1 cellular context compared by ENCODE assay signal in the genomic region with DNA sequence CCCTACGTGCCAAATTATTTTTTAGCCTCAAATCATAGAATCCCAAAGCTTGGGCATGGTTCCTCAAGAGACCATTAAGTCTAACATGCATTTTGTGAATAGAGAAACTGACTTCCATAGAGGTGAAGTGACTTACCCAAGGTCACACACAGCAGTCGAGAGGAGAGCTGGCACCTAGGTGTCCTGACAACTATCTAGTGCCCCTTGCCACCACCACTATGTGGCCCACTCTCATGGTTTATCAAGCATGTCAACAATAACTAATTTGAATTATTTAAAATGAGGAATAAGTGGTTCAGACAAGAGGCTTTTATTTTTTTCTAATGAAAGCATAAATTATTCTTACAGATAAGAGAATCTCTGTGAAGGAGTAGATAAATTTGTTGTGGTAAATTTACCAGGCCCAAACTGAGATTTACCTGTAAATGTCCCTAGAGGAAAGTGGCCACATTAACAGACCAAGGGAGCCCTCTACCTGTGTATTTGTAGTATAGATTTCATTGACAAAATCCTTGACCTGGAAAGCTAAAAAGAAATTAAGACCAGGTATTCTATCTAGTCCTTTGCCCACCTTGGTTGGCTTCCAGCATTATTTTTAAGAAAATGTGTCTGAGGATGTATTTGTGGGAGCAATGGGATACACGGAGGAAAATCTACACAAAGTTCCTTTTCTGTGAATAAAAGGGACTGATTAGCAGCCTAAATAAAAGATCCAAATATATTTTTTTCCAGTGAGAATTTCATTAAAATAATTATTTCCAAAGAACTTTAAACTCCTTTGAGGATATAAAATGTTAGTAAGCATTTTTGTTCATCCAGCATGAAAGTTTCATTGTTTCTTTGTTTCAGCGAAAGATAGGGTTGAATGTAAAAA.
TF ChIP-seq lines count a peak whose summit lies in the region.

No MANE protein-coding gene starts in this region.

TF ChIP-seq in HEK293, 187 proteins besides CTCF, POLR2A, EP300 and RAD21 (continued from another document):
- TF ChIP-seq, protein P1, sequence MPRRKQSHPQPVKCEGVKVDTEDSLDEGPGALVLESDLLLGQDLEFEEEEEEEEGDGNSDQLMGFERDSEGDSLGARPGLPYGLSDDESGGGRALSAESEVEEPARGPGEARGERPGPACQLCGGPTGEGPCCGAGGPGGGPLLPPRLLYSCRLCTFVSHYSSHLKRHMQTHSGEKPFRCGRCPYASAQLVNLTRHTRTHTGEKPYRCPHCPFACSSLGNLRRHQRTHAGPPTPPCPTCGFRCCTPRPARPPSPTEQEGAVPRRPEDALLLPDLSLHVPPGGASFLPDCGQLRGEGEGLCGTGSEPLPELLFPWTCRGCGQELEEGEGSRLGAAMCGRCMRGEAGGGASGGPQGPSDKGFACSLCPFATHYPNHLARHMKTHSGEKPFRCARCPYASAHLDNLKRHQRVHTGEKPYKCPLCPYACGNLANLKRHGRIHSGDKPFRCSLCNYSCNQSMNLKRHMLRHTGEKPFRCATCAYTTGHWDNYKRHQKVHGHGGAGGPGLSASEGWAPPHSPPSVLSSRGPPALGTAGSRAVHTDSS (tag by site-specific recombination; IDR thresholded peaks at IDR 0.05), result no peak
- TF ChIP-seq ZBTB8A (tag by site-specific recombination; IDR thresholded peaks at IDR 0.05), result no peak
- TF ChIP-seq SCRT2 (tag by site-specific recombination; IDR thresholded peaks at IDR 0.05), result no peak
- TF ChIP-seq ZNF16 (tag by site-specific recombination; IDR thresholded peaks at IDR 0.05; ENCODE audit: low read depth), result no peak
- no peak for TF ChIP-seq ZNF670 (tag by site-specific recombination; IDR thresholded peaks at IDR 0.05; ENCODE audit: low read depth)
- TF ChIP-seq ZNF660 (tag by site-specific recombination; IDR thresholded peaks at IDR 0.05), result peak; percentile 49; the same call in 1 of the 2 replicates
- TF ChIP-seq ZNF654 (tag by site-specific recombination; IDR thresholded peaks at IDR 0.05; ENCODE audit: low read depth), result peak; percentile 76
- TF ChIP-seq ZNF623 (tag by site-specific recombination; IDR thresholded peaks at IDR 0.05), result no peak
- no peak for TF ChIP-seq ZNF341 (tag by site-specific recombination; IDR thresholded peaks at IDR 0.05; ENCODE audit: low read depth)
- TF ChIP-seq, protein P2, sequence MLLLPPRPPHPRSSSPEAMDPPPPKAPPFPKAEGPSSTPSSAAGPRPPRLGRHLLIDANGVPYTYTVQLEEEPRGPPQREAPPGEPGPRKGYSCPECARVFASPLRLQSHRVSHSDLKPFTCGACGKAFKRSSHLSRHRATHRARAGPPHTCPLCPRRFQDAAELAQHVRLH (tag by site-specific recombination; IDR thresholded peaks at IDR 0.05), result no peak
- TF ChIP-seq ZBTB21 (tag by site-specific recombination; IDR thresholded peaks at IDR 0.05), result no peak
- TF ChIP-seq, protein P3, sequence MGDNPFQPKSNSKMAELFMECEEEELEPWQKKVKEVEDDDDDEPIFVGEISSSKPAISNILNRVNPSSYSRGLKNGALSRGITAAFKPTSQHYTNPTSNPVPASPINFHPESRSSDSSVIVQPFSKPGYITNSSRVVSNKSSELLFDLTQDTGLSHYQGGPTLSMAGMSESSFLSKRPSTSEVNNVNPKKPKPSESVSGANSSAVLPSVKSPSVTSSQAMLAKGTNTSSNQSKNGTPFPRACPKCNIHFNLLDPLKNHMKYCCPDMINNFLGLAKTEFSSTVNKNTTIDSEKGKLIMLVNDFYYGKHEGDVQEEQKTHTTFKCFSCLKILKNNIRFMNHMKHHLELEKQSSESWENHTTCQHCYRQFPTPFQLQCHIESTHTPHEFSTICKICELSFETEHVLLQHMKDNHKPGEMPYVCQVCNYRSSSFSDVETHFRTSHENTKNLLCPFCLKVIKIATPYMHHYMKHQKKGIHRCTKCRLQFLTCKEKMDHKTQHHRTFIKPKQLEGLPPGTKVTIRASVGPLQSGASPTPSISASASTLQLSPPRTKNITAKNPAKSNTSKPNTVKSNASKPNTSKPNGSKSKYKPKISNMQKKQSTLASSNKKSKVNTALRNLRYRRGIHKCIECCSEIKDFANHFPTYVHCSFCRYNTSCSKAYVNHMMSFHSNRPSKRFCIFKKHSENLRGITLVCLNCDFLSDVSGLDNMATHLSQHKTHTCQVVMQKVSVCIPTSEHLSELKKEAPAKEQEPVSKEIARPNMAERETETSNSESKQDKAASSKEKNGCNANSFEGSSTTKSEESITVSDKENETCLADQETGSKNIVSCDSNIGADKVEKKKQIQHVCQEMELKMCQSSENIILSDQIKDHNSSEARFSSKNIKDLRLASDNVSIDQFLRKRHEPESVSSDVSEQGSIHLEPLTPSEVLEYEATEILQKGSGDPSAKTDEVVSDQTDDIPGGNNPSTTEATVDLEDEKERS (tag by site-specific recombination; IDR thresholded peaks at IDR 0.05), result no peak
- 0 out of 2 replicates have a peak, but pooled peaks have one; percentile 20 for TF ChIP-seq ZEB2 (tag by site-specific recombination; IDR thresholded peaks at IDR 0.05)
- TF ChIP-seq ZNF514 (tag by site-specific recombination; IDR thresholded peaks at IDR 0.05), result no peak
- no peak for TF ChIP-seq ZNF133 (tag by site-specific recombination; IDR thresholded peaks at IDR 0.05)
